6 cellular contexts compared by ENCODE assay signal in genomic region chr7:106567204-106568001, GRCh38.
DNase-seq lines count a peak whose midpoint lies in the region; TF ChIP-seq lines count a peak whose summit lies in the region.
"Not testable (repeated sequence)": the region's sequence is repeated elsewhere in the genome, so short reads cannot be mapped to it uniquely, and the experiment has no call there.

No MANE protein-coding gene starts in this region.

- DNase-seq in GM23248; PC-9; activated naive CD8-positive, alpha-beta T cell treated with anti-CD3 and anti-CD28 coated beads for 36 hours; epithelial cell of prostate (ENCODE audit: low read depth, low spot score): not testable (repeated sequence)
- peak; percentile 69 for DNase-seq in islet precursor cell

- 74 to 79% methylated on average over 15 of the region's 15 CpGs for WGBS in GM23248 (ENCODE audit: low coverage in 1 of 2, low lambda C conversion rate in 2 of 2, missing lambda C conversion rate in 2 of 2), 2 experiments

- peak overlapping the region; percentile 9 for H3K27ac Mint-ChIP-seq in activated naive CD8-positive, alpha-beta T cell treated with anti-CD3 and anti-CD28 coated beads for 36 hours
- peak overlapping the region; percentile 19 for H3K27ac Mint-ChIP-seq in stimulated activated naive CD8-positive, alpha-beta T cell treated with anti-CD3 and anti-CD28 coated beads, Interleukin-15, Interleukin-2, amounts not matched to agents 100 ng/mL and 50 ng/mL, for 24 hours

- H3K4me1 Mint-ChIP-seq in activated naive CD8-positive, alpha-beta T cell treated with anti-CD3 and anti-CD28 coated beads for 36 hours: peaks cover 13% of the 10 kb centered on the region
- peaks cover 13% of the 10 kb centered on the region for H3K4me1 Mint-ChIP-seq in stimulated activated naive CD8-positive, alpha-beta T cell treated with anti-CD3 and anti-CD28 coated beads, Interleukin-15, Interleukin-2, amounts not matched to agents 100 ng/mL and 50 ng/mL, for 24 hours (ENCODE audit: low read depth)

- peak overlapping the region; percentile 76; the same call in 1 of the 2 replicates for H2AFZ ChIP-seq in GM23248
- not testable (repeated sequence) for H2AFZ ChIP-seq in PC-9

- H3K9me3 Mint-ChIP-seq in activated naive CD8-positive, alpha-beta T cell treated with anti-CD3 and anti-CD28 coated beads for 36 hours; stimulated activated naive CD8-positive, alpha-beta T cell treated with anti-CD3 and anti-CD28 coated beads, Interleukin-15, Interleukin-2, amounts not matched to agents 100 ng/mL and 50 ng/mL, for 24 hours: not testable (repeated sequence)

- not testable (repeated sequence) for H3K27ac ChIP-seq in GM23248
- H3K27ac ChIP-seq in PC-9 (peak overlapping the region; percentile 99), epithelial cell of prostate (peak overlapping the region; percentile 87)

- not testable (repeated sequence) for H3K79me2 ChIP-seq in GM23248 (ENCODE audit: insufficient read depth); PC-9 (ENCODE audit: low read depth)

- not testable (repeated sequence) for H3F3A ChIP-seq in GM23248 (ENCODE audit: insufficient read depth)
- peaks cover 19% of the 10 kb centered on the region for H3F3A ChIP-seq in PC-9 (ENCODE audit: insufficient read depth, low read depth)

- intact Hi-C loops in PC-9 (cut with micrococcal nuclease; ENCODE audit: unreplicated experiment): loop anchor here (1.0 to 2.0 kb wide), 2 partner anchors 25 to 208 kb away; no protein-coding TSS in a partner anchor

- not testable (repeated sequence) for H3K9me2 ChIP-seq in GM23248 (ENCODE audit: insufficient read depth); PC-9 (ENCODE audit: insufficient read depth)

- H3K4me3 ChIP-seq in GM23248, PC-9: not testable (repeated sequence)

- H3K36me3 Mint-ChIP-seq in activated naive CD8-positive, alpha-beta T cell treated with anti-CD3 and anti-CD28 coated beads for 36 hours; stimulated activated naive CD8-positive, alpha-beta T cell treated with anti-CD3 and anti-CD28 coated beads, Interleukin-15, Interleukin-2, amounts not matched to agents 100 ng/mL and 50 ng/mL, for 24 hours (ENCODE audit: low read depth): not testable (repeated sequence)

- CTCF ChIA-PET in PC-9 (lab: Charles Lee): interaction anchor here (0.6 kb wide), 1 partner anchor 24 kb away, joined by 9 read pairs; no protein-coding TSS in a partner anchor

- H3K4me1 ChIP-seq in GM23248 (ENCODE audit: insufficient read depth): peaks cover 19% of the 10 kb centered on the region
- H3K4me1 ChIP-seq in PC-9 (replicated peaks; ENCODE audit: insufficient read depth): peaks cover 34% of the 10 kb centered on the region

- not testable (repeated sequence) for H3K4me3 Mint-ChIP-seq in activated naive CD8-positive, alpha-beta T cell treated with anti-CD3 and anti-CD28 coated beads for 36 hours; stimulated activated naive CD8-positive, alpha-beta T cell treated with anti-CD3 and anti-CD28 coated beads, Interleukin-15, Interleukin-2, amounts not matched to agents 100 ng/mL and 50 ng/mL, for 24 hours

- in situ Hi-C loops in GM23248 (cut with MboI): not testable (repeated sequence)

- not testable (repeated sequence) for H3K27me3 ChIP-seq in GM23248 (replicated peaks; ENCODE audit: insufficient read depth); PC-9 (ENCODE audit: insufficient read depth, low read depth)

- not testable (repeated sequence) for H3K36me3 ChIP-seq in GM23248 (ENCODE audit: low read depth); PC-9 (ENCODE audit: low read depth)

- not testable (repeated sequence) for H4K20me1 ChIP-seq in GM23248 (ENCODE audit: insufficient read depth); PC-9 (ENCODE audit: insufficient read depth)

- TF ChIP-seq CTCF in PC-9 (conservative IDR thresholded peaks at IDR 0.05): not testable (repeated sequence)

- not testable (repeated sequence) for BruUV-seq in PC-9 (replicated peaks; lab: Mats Ljungman, UMichigan)

- not testable (repeated sequence) for H3K27me3 Mint-ChIP-seq in activated naive CD8-positive, alpha-beta T cell treated with anti-CD3 and anti-CD28 coated beads for 36 hours; stimulated activated naive CD8-positive, alpha-beta T cell treated with anti-CD3 and anti-CD28 coated beads, Interleukin-15, Interleukin-2, amounts not matched to agents 100 ng/mL and 50 ng/mL, for 24 hours

- not testable (repeated sequence) for H3K9me3 ChIP-seq in GM23248 (ENCODE audit: low read depth); PC-9 (ENCODE audit: insufficient read depth, low read depth)

- not testable (repeated sequence) for H3K9ac ChIP-seq in GM23248

- H3K4me2 ChIP-seq in GM23248 (ENCODE audit: unreplicated experiment): not testable (repeated sequence)
- H3K4me2 ChIP-seq in PC-9: peak overlapping the region; percentile 63

- POLR2A ChIA-PET in PC-9 (lab: Charles Lee; ENCODE audit: unreplicated experiment): interaction anchor here (0.6 kb wide), 1 partner anchor 213 kb away, joined by 3 read pairs; no protein-coding TSS in a partner anchor
